Comparison of ENCODE assay signal across 8 cellular contexts in the genomic region with DNA sequence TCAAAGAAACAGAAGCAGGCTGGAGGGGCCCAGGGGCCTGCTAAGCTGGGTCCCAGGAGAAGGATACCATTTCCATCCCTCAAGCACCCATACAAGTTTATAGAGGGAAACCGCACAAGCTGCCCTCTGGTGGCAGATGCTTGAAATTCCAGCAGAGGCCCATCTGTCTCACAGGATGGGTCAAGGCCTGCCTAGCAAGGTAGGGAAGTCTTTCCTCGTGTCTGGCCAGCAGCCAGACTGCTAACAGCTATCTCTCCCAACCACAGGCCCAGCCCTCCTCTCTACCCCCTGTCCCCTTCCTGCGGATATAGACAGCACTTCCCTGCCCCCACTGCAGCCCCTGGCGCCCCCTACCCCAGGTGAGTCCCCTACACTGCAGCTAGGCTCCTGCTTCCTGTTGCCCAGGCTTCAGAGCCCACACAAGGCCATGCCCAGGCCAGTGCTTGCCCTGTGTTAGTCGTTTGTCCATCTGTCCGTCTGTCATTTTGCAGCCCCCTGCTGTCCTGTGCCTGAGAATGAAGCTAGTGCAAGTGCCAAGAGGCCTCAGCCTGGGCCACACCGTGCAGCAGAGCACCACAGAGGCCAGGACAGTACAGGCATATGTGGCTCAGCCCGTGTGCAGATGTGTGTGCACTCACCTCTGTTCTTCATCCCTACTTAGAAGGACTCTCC. TPM values are rescaled to one million over a fixed set of nuclear protein-coding genes. Genes with fewer than 3 reads are reported as not detected.
DNase-seq lines count a peak whose midpoint lies in the region; ATAC-seq and TF ChIP-seq lines count a peak whose summit lies in the region.

No MANE protein-coding gene starts in this region.

- no peaks in the 10 kb centered on the region for H3K27me3 Mint-ChIP-seq in activated CD4-positive, alpha-beta T cell treated with anti-CD3 and anti-CD28 coated beads, Interleukin-2, amount 10 ng/mL, durations not matched to agents 7 days and 5 days
- peaks cover 15% of the 10 kb centered on the region for H3K27me3 Mint-ChIP-seq in endothelial cell (ENCODE audit: unreplicated experiment)

- H3K36me3 ChIP-seq in tibial nerve: peaks cover 0 to 78% (median 0%) of the 10 kb centered on the region in 3 donors

- peak; percentile 87 for TF ChIP-seq CTCF in endothelial cell (IDR thresholded peaks at IDR 0.05; ENCODE audit: unreplicated experiment)
- peak; percentile 65 to 80 (median 69) for TF ChIP-seq CTCF in tibial nerve (IDR thresholded peaks at IDR 0.05)

- peaks cover 78% of the 10 kb centered on the region for H3K36me3 Mint-ChIP-seq in activated CD4-positive, alpha-beta T cell treated with anti-CD3 and anti-CD28 coated beads, Interleukin-2, amount 10 ng/mL, durations not matched to agents 7 days and 5 days (ENCODE audit: low read depth)
- H3K36me3 Mint-ChIP-seq in endothelial cell (ENCODE audit: low read depth, unreplicated experiment): peaks cover 17% of the 10 kb centered on the region

- no peaks in the 10 kb centered on the region for H3K9me3 ChIP-seq in tibial nerve

- peak overlapping the region in 1 of 4 donors; percentile 40 for H3K27ac ChIP-seq in tibial nerve

- H3K27me3 ChIP-seq in tibial nerve: no peaks in the 10 kb centered on the region

- H3K4me3 ChIP-seq in tibial nerve: no peak overlapping the region

- H3K27ac Mint-ChIP-seq in activated CD4-positive, alpha-beta T cell treated with anti-CD3 and anti-CD28 coated beads, Interleukin-2, amount 10 ng/mL, durations not matched to agents 7 days and 5 days: peak overlapping the region; percentile 79
- H3K27ac Mint-ChIP-seq in endothelial cell (ENCODE audit: unreplicated experiment): peak overlapping the region; percentile 72

- CTCF ChIA-PET in activated CD4-positive, alpha-beta T cell treated with anti-CD3 and anti-CD28 coated beads, Interleukin-2, amount 10 ng/mL, durations not matched to agents 7 days and 5 days (lab: Charles Lee): interaction anchor here (0.8 to 13.1 kb wide), 25 partner anchors 8 to 137 kb away, joined by 3 to 258 read pairs (median 4); no protein-coding TSS in a partner anchor

- TF ChIP-seq POLR2A in tibial nerve (IDR thresholded peaks at IDR 0.05): no peak

- H3K4me1 Mint-ChIP-seq in activated CD4-positive, alpha-beta T cell treated with anti-CD3 and anti-CD28 coated beads, Interleukin-2, amount 10 ng/mL, durations not matched to agents 7 days and 5 days: peaks cover 71% of the 10 kb centered on the region
- peaks cover 47% of the 10 kb centered on the region for H3K4me1 Mint-ChIP-seq in endothelial cell (ENCODE audit: unreplicated experiment)

- WGBS in tibial nerve, 2 donors: 31 to 35% methylated on average over 8 of the region's 8 CpGs

- H3K9me3 Mint-ChIP-seq in activated CD4-positive, alpha-beta T cell treated with anti-CD3 and anti-CD28 coated beads, Interleukin-2, amount 10 ng/mL, durations not matched to agents 7 days and 5 days: no peaks in the 10 kb centered on the region
- H3K9me3 Mint-ChIP-seq in endothelial cell (ENCODE audit: unreplicated experiment): no peaks in the 10 kb centered on the region

- peak; percentile 38 for ATAC-seq in HG02885 (IDR thresholded peaks at IDR 0.05; ENCODE audit: poor library complexity, unreplicated experiment)
- ATAC-seq in HG02571 (IDR thresholded peaks at IDR 0.05; ENCODE audit: unreplicated experiment): no peak

- DNase-seq in GM04504 (ENCODE audit: low read depth) (peak; percentile 55), NCI-H526 (lab: John Stamatoyannopoulos, UW) (peak; percentile 2 to 72), endothelial cell (ENCODE audit: low spot score) (peak; percentile 76), mesenteric fat pad (ENCODE audit: low spot score) (peak; percentile 78), tibial nerve (ENCODE audit: low spot score in 2 of 2) (peak in 1 of 2 donors; percentile 65)
- peak; percentile 67 for DNase-seq in activated CD4-positive, alpha-beta T cell treated with anti-CD3 and anti-CD28 coated beads, Interleukin-2, amount 10 ng/mL, durations not matched to agents 7 days and 5 days

- peaks cover 0 to 56% (median 3%) of the 10 kb centered on the region in 4 donors for H3K4me1 ChIP-seq in tibial nerve

- POLR2A ChIA-PET in activated CD4-positive, alpha-beta T cell treated with anti-CD3 and anti-CD28 coated beads, Interleukin-2, amount 10 ng/mL, durations not matched to agents 7 days and 5 days (lab: Charles Lee): no interaction called here

- TF ChIP-seq EP300 in tibial nerve (IDR thresholded peaks at IDR 0.05): no peak

- no peak overlapping the region for H3K4me3 Mint-ChIP-seq in activated CD4-positive, alpha-beta T cell treated with anti-CD3 and anti-CD28 coated beads, Interleukin-2, amount 10 ng/mL, durations not matched to agents 7 days and 5 days
- H3K4me3 Mint-ChIP-seq in endothelial cell (ENCODE audit: unreplicated experiment): no peak overlapping the region

RNA-seq across cellular contexts. Expression of gene TCF7, which starts 26.2 kb away (rescaled TPM):
- total RNA-seq in activated CD4-positive, alpha-beta T cell treated with anti-CD3 and anti-CD28 coated beads, Interleukin-2, amount 10 ng/mL, durations not matched to agents 7 days and 5 days: 100 to 1,000 TPM; 271 to 283 TPM
- total RNA-seq in endothelial cell (ENCODE audit: unreplicated experiment): 9.5 TPM
- total RNA-seq in mesenteric fat pad: 3.9 TPM
- 10 to 100 TPM in 1 of 4 donors, 1 to 10 TPM in 3; 2.5 to 13.2 (median 6.6) TPM for total RNA-seq in tibial nerve

RNA-seq across cellular contexts. Expression of gene SKP1, which starts 36.1 kb away (rescaled TPM):
- 100 to 1,000 TPM; 194 to 197 TPM for total RNA-seq in activated CD4-positive, alpha-beta T cell treated with anti-CD3 and anti-CD28 coated beads, Interleukin-2, amount 10 ng/mL, durations not matched to agents 7 days and 5 days
- total RNA-seq in endothelial cell (ENCODE audit: unreplicated experiment) (471 TPM), mesenteric fat pad (288 TPM), tibial nerve (100 to 1,000 TPM; 173 to 311 (median 209) TPM)

Comparison
In these comparisons a context has a peak if more than half of its experiments do, and no peak if none do; other contexts are left out.
1. RNA of gene TCF7, which starts 26.2 kb away (total RNA-seq): 271 to 283 TPM in activated CD4-positive, alpha-beta T cell treated with anti-CD3 and anti-CD28 coated beads, Interleukin-2, amount 10 ng/mL, durations not matched to agents 7 days and 5 days; 9.5 TPM in endothelial cell (single experiment), 2.5 to 13.2 TPM in tibial nerve and 3.9 TPM in mesenteric fat pad (single experiment); every median in the first group is over 10 times any median in the second.